Comparison of ENCODE assay signal across 16 cellular contexts in genomic region chr2:102155131-102155702, GRCh38. TPM values are rescaled to one million over a fixed set of nuclear protein-coding genes. Genes with fewer than 3 reads are reported as not detected.
DNase-seq lines count a peak whose midpoint lies in the region; ATAC-seq, FAIRE-seq and TF ChIP-seq lines count a peak whose summit lies in the region.
"Had no signal": no experiment of that assay in that cellular context is flagged by ENCODE, and none has a peak within 500 bp of the region (broad histone marks: within the 10 kb centered on the region; RNA-seq: fewer than 3 reads in every experiment).

No MANE protein-coding gene starts in this region.

- H3K4me2 ChIP-seq in A549 (no peak overlapping the region; the same call in 2 of the 3 replicates), skeletal muscle satellite cell (ENCODE audit: low read length) (no peak overlapping the region)

- no peak for DNase-seq in A549 (ENCODE audit: low read depth in 1 of 2, low spot score in 1 of 2)
- DNase-seq in adipocyte (ENCODE audit: low read depth) = no peak
- no peak for DNase-seq in left lobe of liver (ENCODE audit: low spot score)
- no peak for DNase-seq in epidermal melanocyte (ENCODE audit: insufficient read length, low spot score)
- no peak for DNase-seq in GM12891 (ENCODE audit: insufficient read length, low spot score)
- DNase-seq: activated CD4-positive, alpha-beta T cell treated with anti-CD3 and anti-CD28 coated beads for 4 hours; activated naive CD8-positive, alpha-beta T cell treated with anti-CD3 and anti-CD28 coated beads, Interleukin-2, amount 10 ng/mL, durations not matched to agents 7 days and 5 days; cerebellar nuclear complex; GDM1; islet precursor cell; NCI-H226; stimulated activated naive CD4-positive, alpha-beta T cell treated with Interleukin-2 at 50 U/mL for 16 hours; T1000 had no signal

- POLR2A ChIA-PET in A549 (lab: Yijun Ruan, JAX) = no interaction called here

- H3K4me3 ChIP-seq in A549 (no peak overlapping the region), adipocyte (ENCODE audit: low read length) (peak overlapping the region; percentile 40), skeletal muscle satellite cell (ENCODE audit: low read length) (no peak overlapping the region)

- no peak for TF ChIP-seq EP300 in A549 (IDR thresholded peaks at IDR 0.05)

- H3K36me3 ChIP-seq in adipocyte (ENCODE audit: control insufficient read depth, insufficient read depth, low read length, severe bottlenecking) = peaks cover 87% of the 10 kb centered on the region
- H3K36me3 ChIP-seq in skeletal muscle satellite cell (ENCODE audit: insufficient read depth, low read length) = peaks cover 62% of the 10 kb centered on the region

- H3K27me3 ChIP-seq in adipocyte (replicated peaks; ENCODE audit: control insufficient read depth, insufficient read depth, low read length) (no peaks in the 10 kb centered on the region), skeletal muscle satellite cell (ENCODE audit: control insufficient read depth, insufficient read depth, low read length) (no peaks in the 10 kb centered on the region)

- FAIRE-seq in A549 (lab: Jason Lieb, UNC) (no peak), GM12891 (lab: Jason Lieb, UNC) (no peak)

- no peak for TF ChIP-seq CTCF in A549 (IDR thresholded peaks at IDR 0.05)

- CTCF ChIA-PET in A549 (lab: Yijun Ruan, JAX) = interaction anchor here (2.1 to 3.1 kb wide), 2 partner anchors 11 to 135 kb away, joined by 9 to 16 read pairs; no protein-coding TSS in a partner anchor

- 84% methylated on average over 7 of the region's 7 CpGs for WGBS in A549 (ENCODE audit: missing lambda C conversion rate)

- TF ChIP-seq POLR2A in A549 (IDR thresholded peaks at IDR 0.05; ENCODE audit: low read length) = no peak
- no peak for TF ChIP-seq POLR2A in GM12891 (IDR thresholded peaks at IDR 0.05; ENCODE audit: low read depth, low read length)

- peaks cover 11% of the 10 kb centered on the region; the same call in 2 of the 3 replicates for H3K4me1 ChIP-seq in A549
- H3K4me1 ChIP-seq in adipocyte (ENCODE audit: control insufficient read depth, insufficient read depth, low read length) = peaks cover 77% of the 10 kb centered on the region
- H3K4me1 ChIP-seq in skeletal muscle satellite cell (ENCODE audit: control insufficient read depth, insufficient read depth, low read length) = peaks cover 12% of the 10 kb centered on the region

- H3K9me3 ChIP-seq in A549 (peaks cover 9% of the 10 kb centered on the region; the same call in 2 of the 3 replicates), adipocyte (ENCODE audit: control insufficient read depth, low read length) (no peaks in the 10 kb centered on the region), skeletal muscle satellite cell (replicated peaks; ENCODE audit: low read length) (no peaks in the 10 kb centered on the region)

- ATAC-seq in A549 (no peak), left lobe of liver (peak; percentile 2), HG03457 (IDR thresholded peaks at IDR 0.05; ENCODE audit: unreplicated experiment) (no peak), GM21526 (IDR thresholded peaks at IDR 0.05; ENCODE audit: low FRiP score, unreplicated experiment) (no peak)

- peak overlapping the region; percentile 29 to 53; a peak in 4 of 6 replicates for H3K27ac ChIP-seq in A549

- H3K9ac ChIP-seq in adipocyte (ENCODE audit: low read length) = peak overlapping the region; percentile 67
- peak overlapping the region; percentile 37 for H3K9ac ChIP-seq in skeletal muscle satellite cell (ENCODE audit: low read depth, low read length)

- TF ChIP-seq RAD21 in A549 (conservative IDR thresholded peaks at IDR 0.05 in 1 of 2, IDR thresholded peaks at IDR 0.05 in 1 of 2) = no peak

TF ChIP-seq in A549, 52 proteins besides CTCF, POLR2A, EP300 and RAD21 (continues in another document):
- TF ChIP-seq EHF (CRISPR knock-in tag; IDR thresholded peaks at IDR 0.05) = no peak
- no peak for TF ChIP-seq HOXB13 (CRISPR knock-in tag; IDR thresholded peaks at IDR 0.05; ENCODE audit: low read depth)
- TF ChIP-seq CBX8 (IDR thresholded peaks at IDR 0.05) = no peak
- no peak for TF ChIP-seq ZSCAN20 (CRISPR knock-in tag; IDR thresholded peaks at IDR 0.05)
- no peak for TF ChIP-seq HDAC2 (IDR thresholded peaks at IDR 0.05)
- no peak for TF ChIP-seq BCL3 (IDR thresholded peaks at IDR 0.05)
- TF ChIP-seq ZFP36 (IDR thresholded peaks at IDR 0.05; ENCODE audit: borderline replicate concordance, partially characterized antibody) = no peak
- no peak for TF ChIP-seq NPAS2 (CRISPR knock-in tag; IDR thresholded peaks at IDR 0.05; ENCODE audit: borderline replicate concordance)
- no peak for TF ChIP-seq JUN (IDR thresholded peaks at IDR 0.05)

TF ChIP-seq in GM12891, 5 proteins besides CTCF, POLR2A, EP300 and RAD21:
- TF ChIP-seq TAF1 (IDR thresholded peaks at IDR 0.05; ENCODE audit: low read depth, low read length) = no peak
- TF ChIP-seq POU2F2 (IDR thresholded peaks at IDR 0.05; ENCODE audit: low read depth, low read length) = no peak
- TF ChIP-seq POLR2AphosphoS5 (IDR thresholded peaks at IDR 0.05; ENCODE audit: low read depth, low read length) = no peak
- TF ChIP-seq SPI1 (IDR thresholded peaks at IDR 0.05; ENCODE audit: low read depth, low read length) = no peak
- no peak for TF ChIP-seq PAX5 (IDR thresholded peaks at IDR 0.05; ENCODE audit: insufficient read depth, low read length, severe bottlenecking)
TF ChIP-seq in GM12891: peak in this region for 0.

RNA-seq across cellular contexts. Expression of gene IL1R1, which starts 12.7 kb away (rescaled TPM):
- 34.7 and 38.0 TPM in 2 replicates for polyA plus RNA-seq in A549 (2011; rRNA removed)
- polyA plus RNA-seq in A549 (2012; cell fraction: cytosol; rRNA removed) = 11.8 and 16.3 TPM in 2 replicates
- 8.9 and 11.5 TPM in 2 replicates for polyA plus RNA-seq in A549 (2012; cell fraction: nucleus; rRNA removed)
- 25.3 to 35.9 TPM (median 32.5 TPM) in 3 replicates for polyA plus RNA-seq in A549 (2017; fragmentation: RNase III; extraction: RNeasy Plus Mini Kit Qiagen cat#74134 plus additional on column Dnase treatment)
- polyA minus RNA-seq in A549 (2011; rRNA and poly(A)+ RNA removed) = 16.1 and 16.2 TPM in 2 replicates
- total RNA-seq in left lobe of liver = 39.0 TPM
- 74.3 and 83.0 TPM in 2 replicates for total RNA-seq in skeletal muscle satellite cell (2012; rRNA removed)
- polyA plus RNA-seq in GM12891 (2012; ENCODE audit: low read depth, missing spikeins) = 0.35 TPM

RNA-seq across cellular contexts. Expression of gene IL1RL2, which starts 31.6 kb away (rescaled TPM):
- polyA plus RNA-seq in A549 (2011; rRNA removed) (not detected in 2 replicates), A549 (2017; fragmentation: RNase III; extraction: RNeasy Plus Mini Kit Qiagen cat#74134 plus additional on column Dnase treatment) (0.05 TPM in 1 of 3 replicates, not detected in the others)
- not detected in 2 replicates for polyA plus RNA-seq in A549 (2012; cell fraction: cytosol; rRNA removed)
- not detected in 2 replicates for polyA plus RNA-seq in A549 (2012; cell fraction: nucleus; rRNA removed)
- 0.33 TPM in 1 of 2 replicates, not detected in the other for polyA minus RNA-seq in A549 (2011; rRNA and poly(A)+ RNA removed)
- total RNA-seq in left lobe of liver = 2.5 TPM
- 0.66 and 1.5 TPM in 2 replicates for total RNA-seq in skeletal muscle satellite cell (2012; rRNA removed)
- not detected for polyA plus RNA-seq in GM12891 (2012; ENCODE audit: low read depth, missing spikeins)
- total RNA-seq: activated naive CD8-positive, alpha-beta T cell treated with anti-CD3 and anti-CD28 coated beads, Interleukin-2, amount 10 ng/mL, durations not matched to agents 7 days and 5 days had no signal
